29 cellular contexts compared by ENCODE assay signal in the genomic region with DNA sequence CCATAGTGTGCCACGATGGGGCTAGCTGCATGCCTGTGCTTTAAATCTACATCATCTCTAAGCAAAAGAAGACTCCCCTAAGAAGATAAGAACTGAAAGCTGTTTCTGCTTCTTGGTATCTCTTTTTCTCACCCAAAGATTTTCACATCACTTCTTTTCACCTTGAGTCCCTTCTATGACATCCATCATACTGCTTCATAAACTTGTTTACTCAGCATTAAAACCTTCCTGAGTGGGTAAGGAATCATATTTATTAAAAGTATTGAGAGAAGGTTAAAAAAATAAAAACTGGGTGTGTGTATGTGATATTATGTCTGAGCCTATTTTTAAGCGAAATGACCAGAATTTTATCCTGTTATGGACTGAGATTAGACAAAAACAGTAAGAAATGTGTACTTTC.
"Had no signal": no experiment of that assay in that cellular context is flagged by ENCODE, and none has a peak within 500 bp of the region (broad histone marks: within the 10 kb centered on the region; RNA-seq: fewer than 3 reads in every experiment).

No MANE protein-coding gene starts in this region.

- H3K36me3 ChIP-seq: brain microvascular endothelial cell, colonic mucosa, esophagus squamous epithelium, gastroesophageal sphincter had no signal

- H3K4me1 ChIP-seq: colonic mucosa, esophagus squamous epithelium had no signal

- H3K27me3 ChIP-seq: brain microvascular endothelial cell, colonic mucosa, esophagus squamous epithelium, gastroesophageal sphincter had no signal

- H3K4me3 ChIP-seq: colonic mucosa, esophagus squamous epithelium, gastroesophageal sphincter had no signal

- ATAC-seq: activated naive CD4-positive, alpha-beta T cell treated with anti-CD3 and anti-CD28 coated beads, Interleukin-2, amount 50 U/mL, for 72 hours; activated T-cell treated with anti-CD3 and anti-CD28 coated beads, Interleukin-2, amount 50 U/mL, for 72 hours; gastroesophageal sphincter; WTC11 had no signal

- FAIRE-seq: astrocyte, bronchial epithelial cell, endometrium, endothelial cell of umbilical vein had no signal

- H3K27ac ChIP-seq: brain microvascular endothelial cell, colonic mucosa, epithelial cell of prostate, esophagus squamous epithelium, VCaP had no signal

- H3K9me3 ChIP-seq: colonic mucosa, esophagus squamous epithelium, gastroesophageal sphincter had no signal

- DNase-seq: activated CD4-positive, alpha-beta memory T cell treated with anti-CD3 and anti-CD28 coated beads, Interleukin-2, amount 10 ng/mL, durations not matched to agents 7 days and 5 days; activated CD4-positive, alpha-beta T cell treated with anti-CD3 and anti-CD28 coated beads for 1 hour; activated CD4-positive, alpha-beta T cell treated with anti-CD3 and anti-CD28 coated beads for 4 hours; activated CD4-positive, alpha-beta T cell treated with anti-CD3 and anti-CD28 coated beads, Interleukin-2, amount 10 ng/mL, durations not matched to agents 7 days and 5 days; activated CD4-positive, alpha-beta T cell treated with anti-CD3 and anti-CD28 coated beads, Interleukin-2, amount 50 U/mL, for 4 hours; activated CD8-positive, alpha-beta memory T cell treated with anti-CD3 and anti-CD28 coated beads, Interleukin-2, amount 50 U/mL, for 48 hours; activated gamma-delta T cell; activated naive CD4-positive, alpha-beta T cell; activated naive CD4-positive, alpha-beta T cell treated with anti-CD3 and anti-CD28 coated beads, Interleukin-2, amount 10 ng/mL, durations not matched to agents 7 days and 5 days; activated naive CD8-positive, alpha-beta T cell treated with anti-CD3 and anti-CD28 coated beads, Interleukin-2, amount 10 ng/mL, durations not matched to agents 7 days and 5 days; activated T-cell treated with anti-CD3 and anti-CD28 coated beads for 4 hours; activated T-cell treated with anti-CD3 and anti-CD28 coated beads, Interleukin-2, amount 50 U/mL, for 24 hours; activated T-cell treated with anti-CD3 and anti-CD28 coated beads, Interleukin-2, amount 50 U/mL, for 72 hours; anterior cingulate cortex; brain microvascular endothelial cell; colonic mucosa; effector CD8-positive, alpha-beta T cell; esophagus squamous epithelium; foreskin melanocyte; T-helper 2 cell had no signal
